20 cellular contexts compared by ENCODE assay signal in genomic region chr1:81878538-81878937, GRCh38.
A peak's percentile ranks its signal among the peaks of the same experiment; 100 is the strongest.
DNase-seq lines count a peak whose midpoint lies in the region; ATAC-seq, FAIRE-seq and TF ChIP-seq lines count a peak whose summit lies in the region.
"Had no signal": no experiment of that assay in that cellular context is flagged by ENCODE, and none has a peak within 500 bp of the region (broad histone marks: within the 10 kb centered on the region; RNA-seq: fewer than 3 reads in every experiment).

No MANE protein-coding gene starts in this region.

- peaks cover 80% of the 10 kb centered on the region for H3K4me1 Mint-ChIP-seq in neural crest cell
- H3K4me1 Mint-ChIP-seq: IgD-negative memory B cell had no signal

- ATAC-seq in HG03342 (IDR thresholded peaks at IDR 0.05; ENCODE audit: unreplicated experiment), result no peak
- no peak for ATAC-seq in GM21447 (IDR thresholded peaks at IDR 0.05; ENCODE audit: unreplicated experiment)

- no peaks in the 10 kb centered on the region for H3K36me3 ChIP-seq in endocrine pancreas (ENCODE audit: control insufficient read depth, insufficient read depth, low read length)

- peaks cover 13% of the 10 kb centered on the region for H3K4me1 ChIP-seq in endocrine pancreas (ENCODE audit: control insufficient read depth, insufficient read depth, low read length)

- DNase-seq in G401 (ENCODE audit: low spot score) (peak; percentile 3), RCC 7860 (ENCODE audit: low spot score) (no peak), neural crest cell (ENCODE audit: low read depth, low spot score) (no peak), NCI-H524 (lab: John Stamatoyannopoulos, UW) (no peak), T-helper 9 cell (no peak)
- DNase-seq: DMS53, EL, GOT3, HCEC 1CT, Karpas-422, NCI-H1694, NCI-H2171, NCI-H345, PC-9, SIG-M5, SK-N-SH had no signal

- no peaks in the 10 kb centered on the region for H3K27me3 Mint-ChIP-seq in neural crest cell (ENCODE audit: low read depth)
- H3K27me3 Mint-ChIP-seq: IgD-negative memory B cell had no signal

- in situ Hi-C loops in G401 (cut with HindIII; ENCODE audit: low sequenced_read_pairs), result no loop called here

- H3K4me3 Mint-ChIP-seq in neural crest cell, result no peak overlapping the region
- H3K4me3 Mint-ChIP-seq: IgD-negative memory B cell had no signal

- peak overlapping the region; percentile 47 for H3K4me3 ChIP-seq in endocrine pancreas (ENCODE audit: control insufficient read depth, insufficient read depth, low read length)
- H3K4me3 ChIP-seq: PC-9 had no signal

- peak; percentile 48 for FAIRE-seq in RCC 7860 (lab: Jason Lieb, UNC)

- no peaks in the 10 kb centered on the region for H3K27me3 ChIP-seq in endocrine pancreas (ENCODE audit: control insufficient read depth, insufficient read depth, low read length)

- no peak for TF ChIP-seq CTCF in neural crest cell (conservative IDR thresholded peaks at IDR 0.05)

- H3K27ac Mint-ChIP-seq in neural crest cell (ENCODE audit: unreplicated experiment), result peak overlapping the region; percentile 4
- H3K27ac Mint-ChIP-seq: IgD-negative memory B cell had no signal

- peaks cover 7% of the 10 kb centered on the region for H3K36me3 Mint-ChIP-seq in neural crest cell (ENCODE audit: low read depth)
- H3K36me3 Mint-ChIP-seq: IgD-negative memory B cell had no signal

- no peaks in the 10 kb centered on the region for H3K9me3 ChIP-seq in endocrine pancreas (ENCODE audit: control insufficient read depth, low read length)
- H3K9me3 ChIP-seq: SK-N-SH had no signal

- no peak overlapping the region for H3K9ac ChIP-seq in endocrine pancreas (ENCODE audit: control insufficient read depth, insufficient read depth, low read length)
- H3K9ac ChIP-seq: SK-N-SH had no signal

- no peaks in the 10 kb centered on the region for H3K9me3 Mint-ChIP-seq in neural crest cell
- H3K9me3 Mint-ChIP-seq: IgD-negative memory B cell had no signal
